19 cellular contexts compared by ENCODE assay signal in genomic region chr3:135908737-135909136, GRCh38. TPM values are rescaled to one million over a fixed set of nuclear protein-coding genes. Genes with fewer than 3 reads are reported as not detected.
DNase-seq lines count a peak whose midpoint lies in the region; ATAC-seq, FAIRE-seq and TF ChIP-seq lines count a peak whose summit lies in the region.
"Had no signal": no experiment of that assay in that cellular context is flagged by ENCODE, and none has a peak within 500 bp of the region (broad histone marks: within the 10 kb centered on the region; RNA-seq: fewer than 3 reads in every experiment).

No MANE protein-coding gene starts in this region.

- no peak for TF ChIP-seq RAD21 in HepG2 (CRISPR knock-in tag; IDR thresholded peaks at IDR 0.05)

- H3K9ac ChIP-seq in HepG2 (ENCODE audit: insufficient read depth, low read depth, low read length), result no peak overlapping the region
- H3K9ac ChIP-seq: SK-N-SH had no signal

- no peaks in the 10 kb centered on the region for H3K9me3 Mint-ChIP-seq in activated naive CD8-positive, alpha-beta T cell treated with anti-CD3 and anti-CD28 coated beads for 36 hours
- no peaks in the 10 kb centered on the region for H3K9me3 Mint-ChIP-seq in activated CD4-positive, alpha-beta T cell treated with anti-CD3 and anti-CD28 coated beads for 36 hours (ENCODE audit: low read depth)

- H3K4me1 Mint-ChIP-seq in activated naive CD8-positive, alpha-beta T cell treated with anti-CD3 and anti-CD28 coated beads for 36 hours, result no peaks in the 10 kb centered on the region
- H3K4me1 Mint-ChIP-seq in activated CD4-positive, alpha-beta T cell treated with anti-CD3 and anti-CD28 coated beads for 36 hours, result no peaks in the 10 kb centered on the region

- 33% methylated on average over 1 of the region's 1 CpG for whole genome bisulfite sequencing in HepG2 (ENCODE audit: low lambda C conversion rate)
- WGBS in right lobe of liver (ENCODE audit: insufficient coverage, low coverage, low lambda C conversion rate, missing lambda C conversion rate), result 86% methylated on average over 1 of the region's 1 CpG
- 100% methylated on average over 1 of the region's 1 CpG for WGBS in esophagus muscularis mucosa
- WGBS in pancreas, 2 donors, result 92 to 97% methylated on average over 1 of the region's 1 CpG

- in situ Hi-C loops in HepG2 (cut with HindIII; ENCODE audit: extremely low pct_ligation_motif_present, low pct_unique_long_range_greater_than_20kb), result no loop called here

- H3K36me3 ChIP-seq in HepG2 (replicated peaks in 1 of 2; ENCODE audit: control insufficient read depth in 1 of 2, insufficient read depth in 2 of 2, low read length in 2 of 2), result no peaks in the 10 kb centered on the region
- H3K36me3 ChIP-seq in right lobe of liver, result no peaks in the 10 kb centered on the region
- no peaks in the 10 kb centered on the region for H3K36me3 ChIP-seq in RWPE2 (ENCODE audit: low read depth)
- H3K36me3 ChIP-seq in esophagus muscularis mucosa, result no peaks in the 10 kb centered on the region
- H3K36me3 ChIP-seq in pancreas, result no peaks in the 10 kb centered on the region
- H3K36me3 ChIP-seq: Peyer's patch had no signal

- H2AFZ ChIP-seq in HepG2 (ENCODE audit: low read length), result no peak overlapping the region

- H3K4me3 ChIP-seq in HepG2 (replicated peaks in 1 of 3; ENCODE audit: insufficient read depth in 1 of 3, low read depth in 2 of 3, low read length in 3 of 3) (no peak overlapping the region), right lobe of liver (no peak overlapping the region), RWPE2 (ENCODE audit: severe bottlenecking) (no peak overlapping the region), esophagus muscularis mucosa (no peak overlapping the region), pancreas (no peak overlapping the region)
- H3K4me3 ChIP-seq: Peyer's patch had no signal

- H3K27ac ChIP-seq in HepG2 (ENCODE audit: extremely low read length, insufficient read depth, low read length) (no peak overlapping the region), right lobe of liver (no peak overlapping the region), RWPE2 (ENCODE audit: poor library complexity, severe bottlenecking) (peak overlapping the region; percentile 25), esophagus muscularis mucosa (replicated peaks in 1 of 4) (no peak overlapping the region), pancreas (no peak overlapping the region)
- H3K27ac ChIP-seq: HL-60, Peyer's patch had no signal

- TF ChIP-seq POLR2A in HepG2 (IDR thresholded peaks at IDR 0.05; ENCODE audit: insufficient read depth in 1 of 2, low read depth in 2 of 2, low read length in 2 of 2) (no peak), right lobe of liver (IDR thresholded peaks at IDR 0.05) (no peak), esophagus muscularis mucosa (IDR thresholded peaks at IDR 0.05; ENCODE audit: low read depth) (no peak)

- TF ChIP-seq CTCF in HepG2 (CRISPR knock-in tag; IDR thresholded peaks at IDR 0.05), result no peak
- no peak for TF ChIP-seq CTCF in right lobe of liver (IDR thresholded peaks at IDR 0.05)
- TF ChIP-seq CTCF in RWPE2 (IDR thresholded peaks at IDR 0.05; ENCODE audit: poor library complexity, severe bottlenecking), result no peak
- no peak for TF ChIP-seq CTCF in esophagus muscularis mucosa (IDR thresholded peaks at IDR 0.05)
- TF ChIP-seq CTCF in pancreas (IDR thresholded peaks at IDR 0.05), result no peak

- H3K4me1 ChIP-seq in HepG2 (ENCODE audit: insufficient read depth, low read length) (no peaks in the 10 kb centered on the region), right lobe of liver (no peaks in the 10 kb centered on the region), RWPE2 (ENCODE audit: insufficient read depth, poor library complexity, severe bottlenecking) (peaks cover 13% of the 10 kb centered on the region), esophagus muscularis mucosa (no peaks in the 10 kb centered on the region), pancreas (no peaks in the 10 kb centered on the region)
- H3K4me1 ChIP-seq: Peyer's patch had no signal

- no TSS peak for BruUV-seq in HepG2 (replicated peaks; lab: Mats Ljungman, UMichigan)

- no peak overlapping the region for H3K4me2 ChIP-seq in HepG2 (ENCODE audit: low read depth, low read length)
- H3K4me2 ChIP-seq: SK-N-SH had no signal

- POLR2A ChIA-PET in HepG2 (lab: Yijun Ruan, JAX), result no interaction called here
- POLR2A ChIA-PET in activated CD4-positive, alpha-beta T cell treated with anti-CD3 and anti-CD28 coated beads for 36 hours (lab: Charles Lee), result no interaction called here

- H3K36me3 Mint-ChIP-seq in activated naive CD8-positive, alpha-beta T cell treated with anti-CD3 and anti-CD28 coated beads for 36 hours, result no peaks in the 10 kb centered on the region
- no peaks in the 10 kb centered on the region for H3K36me3 Mint-ChIP-seq in activated CD4-positive, alpha-beta T cell treated with anti-CD3 and anti-CD28 coated beads for 36 hours (ENCODE audit: low read depth)

- TF ChIP-seq EP300 in HepG2 (IDR thresholded peaks at IDR 0.05; ENCODE audit: low read depth in 2 of 2, low read length in 2 of 2) (no peak), HepG2 (CRISPR knock-in tag; IDR thresholded peaks at IDR 0.05; ENCODE audit: borderline replicate concordance) (no peak), esophagus muscularis mucosa (IDR thresholded peaks at IDR 0.05) (no peak)

- peaks cover 0 to 4% of the 10 kb centered on the region in 2 experiments; a peak in 1 of 5 replicates for H3K27me3 ChIP-seq in HepG2 (ENCODE audit: control insufficient read depth in 1 of 2, insufficient read depth in 2 of 2, low read length in 2 of 2)
- H3K27me3 ChIP-seq in right lobe of liver, result no peaks in the 10 kb centered on the region
- H3K27me3 ChIP-seq in RWPE2 (ENCODE audit: insufficient read depth, poor library complexity, severe bottlenecking), result no peaks in the 10 kb centered on the region
- no peaks in the 10 kb centered on the region for H3K27me3 ChIP-seq in esophagus muscularis mucosa
- no peaks in the 10 kb centered on the region for H3K27me3 ChIP-seq in pancreas
- H3K27me3 ChIP-seq: Peyer's patch had no signal

- DNase-seq in HepG2 (ENCODE audit: low spot score), result no peak
- DNase-seq in right lobe of liver, result no peak
- no peak for DNase-seq in RWPE2 (ENCODE audit: low spot score)
- DNase-seq in esophagus muscularis mucosa (ENCODE audit: extremely low spot score), result peak; percentile 19
- no peak for DNase-seq in pancreas
- no peak for DNase-seq in activated naive CD8-positive, alpha-beta T cell treated with anti-CD3 and anti-CD28 coated beads for 36 hours
- DNase-seq in activated CD4-positive, alpha-beta T cell treated with anti-CD3 and anti-CD28 coated beads for 36 hours, result no peak
- DNase-seq: 8988T, KG1, MM.1S, NCI-H2029 treated with DMSO at 0.1 percent for 48 hours, NCI-H446 treated with DMSO at 0.1 percent for 48 hours, NCI-H526, Peyer's patch, SK-N-SH, SW 1271 had no signal

- H4K20me1 ChIP-seq in HepG2 (ENCODE audit: insufficient read depth, low read length), result no peaks in the 10 kb centered on the region

- ATAC-seq in HepG2, result no peak
- no peak for ATAC-seq in right lobe of liver
- ATAC-seq in RWPE2 (ENCODE audit: low read depth), result no peak
- no peak for ATAC-seq in GM21576 (IDR thresholded peaks at IDR 0.05; ENCODE audit: unreplicated experiment)
- ATAC-seq in pancreas, result no peak
- ATAC-seq in activated CD4-positive, alpha-beta T cell treated with anti-CD3 and anti-CD28 coated beads for 36 hours, result no peak

- no peaks in the 10 kb centered on the region for H3K79me2 ChIP-seq in HepG2 (ENCODE audit: insufficient read depth, low read length)

- no peak overlapping the region for H3K27ac Mint-ChIP-seq in activated naive CD8-positive, alpha-beta T cell treated with anti-CD3 and anti-CD28 coated beads for 36 hours
- no peak overlapping the region for H3K27ac Mint-ChIP-seq in activated CD4-positive, alpha-beta T cell treated with anti-CD3 and anti-CD28 coated beads for 36 hours

- FAIRE-seq in HepG2 (lab: Jason Lieb, UNC) (no peak), pancreas (lab: Jason Lieb, UNC) (no peak)
- FAIRE-seq: GM18507 had no signal

- CTCF ChIA-PET in HepG2 (lab: Yijun Ruan, JAX; ENCODE audit: low intra/inter-chr PET ratio, low total read pairs), result no interaction called here
- CTCF ChIA-PET in activated CD4-positive, alpha-beta T cell treated with anti-CD3 and anti-CD28 coated beads for 36 hours (lab: Charles Lee), result interaction anchor here (0.6 to 1.0 kb wide), 2 partner anchors 134 to 1379 kb away, joined by 3 read pairs; no protein-coding TSS in a partner anchor

- peaks cover 8% of the 10 kb centered on the region for H3K27me3 Mint-ChIP-seq in activated naive CD8-positive, alpha-beta T cell treated with anti-CD3 and anti-CD28 coated beads for 36 hours
- no peaks in the 10 kb centered on the region for H3K27me3 Mint-ChIP-seq in activated CD4-positive, alpha-beta T cell treated with anti-CD3 and anti-CD28 coated beads for 36 hours

- no peak overlapping the region for H3K4me3 Mint-ChIP-seq in activated naive CD8-positive, alpha-beta T cell treated with anti-CD3 and anti-CD28 coated beads for 36 hours
- H3K4me3 Mint-ChIP-seq in activated CD4-positive, alpha-beta T cell treated with anti-CD3 and anti-CD28 coated beads for 36 hours, result no peak overlapping the region

- H3K9me3 ChIP-seq in HepG2 (ENCODE audit: low read length) (no peaks in the 10 kb centered on the region), right lobe of liver (no peaks in the 10 kb centered on the region), RWPE2 (ENCODE audit: severe bottlenecking) (no peaks in the 10 kb centered on the region), esophagus muscularis mucosa (no peaks in the 10 kb centered on the region), pancreas (no peaks in the 10 kb centered on the region)
- H3K9me3 ChIP-seq: Peyer's patch, SK-N-SH had no signal

- intact Hi-C loops in HepG2 (cut with micrococcal nuclease; ENCODE audit: unreplicated experiment), result no loop called here
- intact Hi-C loops in right lobe of liver (cut with DNase I), result no loop called here
- intact Hi-C loops in esophagus muscularis mucosa (cut with DNase I), result no loop called here
- intact Hi-C loops in pancreas (cut with DNase I), result no loop called here
- intact Hi-C loops in activated CD4-positive, alpha-beta T cell treated with anti-CD3 and anti-CD28 coated beads for 36 hours (cut with DNase I, micrococcal nuclease), result no loop called here

RNA-seq across cellular contexts. Expression of gene PPP2R3A, which starts 56.8 kb away (rescaled TPM):
- total RNA-seq in HepG2 (2016; rRNA removed; fragmentation: Illumina TruSeq; extraction: Trizol), result 0.07 and 0.18 TPM in 2 replicates
- 0.53 TPM in 1 of 2 replicates, not detected in the other for total RNA-seq in HepG2 (2016; cell fraction: cytosol; rRNA removed; fragmentation: Illumina TruSeq; extraction: Trizol; ENCODE audit: low read depth)
- 0.15 TPM in 2 replicates for total RNA-seq in HepG2 (2016; cell fraction: insoluble cytoplasmic fraction; rRNA removed; fragmentation: Illumina TruSeq; extraction: Trizol)
- 0.06 and 0.07 TPM in 2 replicates for total RNA-seq in HepG2 (2016; cell fraction: membrane; rRNA removed; fragmentation: Illumina TruSeq; extraction: Trizol)
- 0.22 and 0.25 TPM in 2 replicates for total RNA-seq in HepG2 (2016; cell fraction: nucleus; rRNA removed; fragmentation: Illumina TruSeq; extraction: Trizol)
- polyA plus RNA-seq in HepG2 (2011; rRNA removed), result 0.08 and 0.12 TPM in 2 replicates
- polyA plus RNA-seq in HepG2 (2011; cell fraction: cytosol; rRNA removed), result 0.03 and 0.08 TPM in 2 replicates
- 0.03 and 0.08 TPM in 2 replicates for polyA plus RNA-seq in HepG2 (2011; cell fraction: nucleus; rRNA removed)
- 0.07 and 0.17 TPM in 2 replicates for polyA plus RNA-seq in HepG2 (2012)
- polyA plus RNA-seq in HepG2 (2016; cell fraction: cytosol; fragmentation: Illumina TruSeq; extraction: Trizol; ENCODE audit: low read depth), result not detected in 2 replicates
- 0.08 and 0.10 TPM in 2 replicates for polyA plus RNA-seq in HepG2 (2016; cell fraction: insoluble cytoplasmic fraction; fragmentation: Illumina TruSeq; extraction: Trizol; ENCODE audit: low read depth)
- polyA plus RNA-seq in HepG2 (2016; cell fraction: membrane; fragmentation: Illumina TruSeq; extraction: Trizol; ENCODE audit: low read depth), result not detected in 2 replicates
- not detected in 2 replicates for polyA plus RNA-seq in HepG2 (2016; cell fraction: nucleus; fragmentation: Illumina TruSeq; extraction: Trizol; ENCODE audit: insufficient read depth, low read depth)
- polyA minus RNA-seq in HepG2 (2011; rRNA and poly(A)+ RNA removed; ENCODE audit: low replicate concordance), result 0.36 and 2.1 TPM in 2 replicates
- 0.18 and 0.20 TPM in 2 replicates for polyA minus RNA-seq in HepG2 (2011; cell fraction: cytosol; rRNA and poly(A)+ RNA removed)
- 0.75 and 0.77 TPM in 2 replicates for polyA minus RNA-seq in HepG2 (2011; cell fraction: nucleus; rRNA and poly(A)+ RNA removed)
- 1 to 10 TPM; 1.0 to 3.2 (median 1.7) TPM for total RNA-seq in right lobe of liver
- 10 to 100 TPM; 19.4 to 28.9 (median 26.3) TPM for total RNA-seq in esophagus muscularis mucosa
- 1 to 10 TPM; 3.3 to 7.0 (median 5.2) TPM for total RNA-seq in pancreas
- polyA plus RNA-seq in pancreas, result 1 to 10 TPM; 1.3 to 1.5 TPM
- total RNA-seq in activated naive CD8-positive, alpha-beta T cell treated with anti-CD3 and anti-CD28 coated beads for 36 hours, result under 1 TPM; 0.44 to 0.49 TPM
- under 1 TPM; 0.18 to 0.51 TPM for total RNA-seq in activated CD4-positive, alpha-beta T cell treated with anti-CD3 and anti-CD28 coated beads for 36 hours
